25 cellular contexts compared by ENCODE assay signal in genomic region chrX:82134378-82134777, GRCh38.
DNase-seq lines count a peak whose midpoint lies in the region; ATAC-seq, FAIRE-seq and TF ChIP-seq lines count a peak whose summit lies in the region.
"Had no signal": no experiment of that assay in that cellular context is flagged by ENCODE, and none has a peak within 500 bp of the region (broad histone marks: within the 10 kb centered on the region; RNA-seq: fewer than 3 reads in every experiment).

No MANE protein-coding gene starts in this region.

- DNase-seq in HT1080 (ENCODE audit: low read depth) (peak; percentile 3), MV-4-11 (lab: John Stamatoyannopoulos, UW) (peak; percentile 61), NCI-H2081 (lab: John Stamatoyannopoulos, UW) (no peak), activated gamma-delta T cell treated with Interleukin-2 at 50 U/mL for 16 hours (no peak), kidney (no peak)
- no peak for DNase-seq in central memory CD8-positive, alpha-beta T cell (ENCODE audit: low spot score in 2 of 2)
- DNase-seq in natural killer cell treated with Interleukin-12 subunit alpha and Interleukin-12 subunit beta and Interleukin-15 and Interleukin-18, amount 100 ng/mL, for 72 hours (ENCODE audit: low spot score) = no peak
- DNase-seq: Caco-2; CD4-positive, alpha-beta T cell; DMS 273 treated with DMSO at 0.1 percent for 48 hours; DMS79 treated with DMSO at 0.1 percent for 48 hours; GM23248; H9; HFFc6; KG1; NCI-H1417; NCI-H1694 treated with DMSO at 0.1 percent for 48 hours; NCI-H446 treated with DMSO at 0.1 percent for 48 hours; NCI-H526 treated with DMSO at 0.1 percent for 48 hours; SHP77 had no signal

- H3K4me1 ChIP-seq in kidney (ENCODE audit: control insufficient read depth in 1 of 2, insufficient read depth in 1 of 2, low read depth in 1 of 2, low read length in 2 of 2) = no peaks in the 10 kb centered on the region
- H3K4me1 ChIP-seq: BLaER1, Caco-2 had no signal

- no peaks in the 10 kb centered on the region for H3K36me3 ChIP-seq in kidney (ENCODE audit: control insufficient read depth in 1 of 2, insufficient read depth in 2 of 2, low read length in 2 of 2)
- H3K36me3 ChIP-seq: BLaER1 had no signal

- no peaks in the 10 kb centered on the region for H3K27me3 Mint-ChIP-seq in central memory CD8-positive, alpha-beta T cell
- peaks cover 0 to 2% of the 10 kb centered on the region in 2 donors for H3K27me3 Mint-ChIP-seq in natural killer cell treated with Interleukin-12 subunit alpha and Interleukin-12 subunit beta and Interleukin-15 and Interleukin-18, amount 100 ng/mL, for 72 hours
- H3K27me3 Mint-ChIP-seq: CD4-positive, alpha-beta T cell had no signal

- H3K9ac ChIP-seq in kidney (ENCODE audit: low read length in 2 of 2) = no peak overlapping the region
- H3K9ac ChIP-seq: BLaER1, GM23248 had no signal

- H3K9me3 Mint-ChIP-seq in central memory CD8-positive, alpha-beta T cell = peaks cover 8% of the 10 kb centered on the region
- H3K9me3 Mint-ChIP-seq in natural killer cell treated with Interleukin-12 subunit alpha and Interleukin-12 subunit beta and Interleukin-15 and Interleukin-18, amount 100 ng/mL, for 72 hours = peaks cover 9% of the 10 kb centered on the region
- H3K9me3 Mint-ChIP-seq: CD4-positive, alpha-beta T cell had no signal

- no peak overlapping the region for H3K27ac Mint-ChIP-seq in central memory CD8-positive, alpha-beta T cell (ENCODE audit: low read depth)
- no peak overlapping the region for H3K27ac Mint-ChIP-seq in natural killer cell treated with Interleukin-12 subunit alpha and Interleukin-12 subunit beta and Interleukin-15 and Interleukin-18, amount 100 ng/mL, for 72 hours
- H3K27ac Mint-ChIP-seq: CD4-positive, alpha-beta T cell; H9; HFFc6 had no signal

- intact Hi-C loops in kidney (cut with DNase I) = no loop called here

- H3K4me3 Mint-ChIP-seq in central memory CD8-positive, alpha-beta T cell = peak overlapping the region; percentile 53
- peak overlapping the region; percentile 14 for H3K4me3 Mint-ChIP-seq in natural killer cell treated with Interleukin-12 subunit alpha and Interleukin-12 subunit beta and Interleukin-15 and Interleukin-18, amount 100 ng/mL, for 72 hours
- H3K4me3 Mint-ChIP-seq: CD4-positive, alpha-beta T cell; H9; HFFc6 had no signal

- H3K4me1 Mint-ChIP-seq in central memory CD8-positive, alpha-beta T cell = peaks cover 14% of the 10 kb centered on the region
- peaks cover 6 to 10% of the 10 kb centered on the region in 2 donors for H3K4me1 Mint-ChIP-seq in natural killer cell treated with Interleukin-12 subunit alpha and Interleukin-12 subunit beta and Interleukin-15 and Interleukin-18, amount 100 ng/mL, for 72 hours (ENCODE audit: low read depth in 2 of 2)
- H3K4me1 Mint-ChIP-seq: H9 had no signal

- ATAC-seq in central memory CD8-positive, alpha-beta T cell (replicated peaks; ENCODE audit: extremely low read depth, poor library complexity, severe bottlenecking) = peak; percentile 65
- ATAC-seq in natural killer cell treated with Interleukin-12 subunit alpha and Interleukin-12 subunit beta and Interleukin-15 and Interleukin-18, amount 100 ng/mL, for 72 hours = no peak
- ATAC-seq in HG03439 (IDR thresholded peaks at IDR 0.05; ENCODE audit: unreplicated experiment) = no peak
- ATAC-seq: GM12878 had no signal

- TF ChIP-seq CTCF in kidney (IDR thresholded peaks at IDR 0.05; ENCODE audit: borderline replicate concordance, extremely low read depth, insufficient read depth) = no peak

- no peak overlapping the region for H3K27ac ChIP-seq in kidney (ENCODE audit: low read depth in 2 of 2, low read length in 2 of 2)
- H3K27ac ChIP-seq: BLaER1, GM23248, HL-60 had no signal

- H3K36me3 Mint-ChIP-seq in central memory CD8-positive, alpha-beta T cell (ENCODE audit: insufficient read depth) = peaks cover 3% of the 10 kb centered on the region
- H3K36me3 Mint-ChIP-seq in natural killer cell treated with Interleukin-12 subunit alpha and Interleukin-12 subunit beta and Interleukin-15 and Interleukin-18, amount 100 ng/mL, for 72 hours = peaks cover 6% of the 10 kb centered on the region

- H3K4me3 ChIP-seq in kidney (ENCODE audit: low read length in 2 of 2) = no peak overlapping the region
- H3K4me3 ChIP-seq: BLaER1, GM12878, GM23248 had no signal

- no peak for FAIRE-seq in kidney (lab: Jason Lieb, UNC)
- FAIRE-seq: GM12878, HTR-8/SVneo had no signal

- H3K9me3 ChIP-seq in kidney (ENCODE audit: control insufficient read depth in 1 of 2, low read length in 2 of 2) = no peaks in the 10 kb centered on the region
- H3K9me3 ChIP-seq: Caco-2 had no signal

Comparison
In these comparisons a context has a peak if more than half of its experiments do, and no peak if none do; other contexts are left out.
1. DNase-seq: peak in HT1080 (single experiment) and MV-4-11 (single experiment); none in central memory CD8-positive, alpha-beta T cell (0 of 2), natural killer cell treated with Interleukin-12 subunit alpha and Interleukin-12 subunit beta and Interleukin-15 and Interleukin-18, amount 100 ng/mL, for 72 hours (single experiment), NCI-H2081 (0 of 2), activated gamma-delta T cell treated with Interleukin-2 at 50 U/mL for 16 hours (single experiment) and kidney (single experiment).